ENCODE assay signal across 8 cellular contexts in genomic region chr19:47274071-47274890, GRCh38. TPM values are rescaled to one million over a fixed set of nuclear protein-coding genes. Genes with fewer than 3 reads are reported as not detected.
DNase-seq lines count a peak whose midpoint lies in the region; ATAC-seq and TF ChIP-seq lines count a peak whose summit lies in the region.

Gene INAFM1, plus strand, starts transcription at chr19:47274885. Its CDS starts 35 bp downstream, at chr19:47274920.

- H3K36me3 ChIP-seq in PC-3 (ENCODE audit: low read depth, low read length) (no peaks in the 10 kb centered on the region), muscle layer of colon (ENCODE audit: insufficient read depth, low read length) (peaks cover 18% of the 10 kb centered on the region)

- H3K79me2 ChIP-seq in PC-3 (ENCODE audit: low read length): no peaks in the 10 kb centered on the region

- TF ChIP-seq POLR2A in erythroblast (IDR thresholded peaks at IDR 0.05; ENCODE audit: low read length): peak; percentile 33

- CTCF ChIA-PET in Calu3 (lab: Charles Lee): interaction anchor here (0.6 to 1.6 kb wide), 13 partner anchors 11 to 1628 kb away, joined by 3 to 10 read pairs (median 4); partner anchors contain the start of genes CCDC9 and DHX34
- CTCF ChIA-PET in PC-3 (lab: Charles Lee): interaction anchor here (1.1 kb wide), 1 partner anchor 154 kb away, joined by 6 read pairs; no protein-coding TSS in a partner anchor

- POLR2A ChIA-PET in PC-3 (lab: Charles Lee; ENCODE audit: unreplicated experiment): interaction anchor here (0.6 to 2.2 kb wide), 6 partner anchors 18 to 352 kb away, joined by 4 to 37 read pairs (median 11); partner anchors contain the start of genes CCDC9 and DHX34

- no peaks in the 10 kb centered on the region for H3K9me3 ChIP-seq in PC-3 (ENCODE audit: low read length)
- no peaks in the 10 kb centered on the region for H3K9me3 ChIP-seq in muscle layer of colon (ENCODE audit: low read length)

- no peaks in the 10 kb centered on the region for H3K9me3 Mint-ChIP-seq in Calu3 (ENCODE audit: low read depth, unreplicated experiment)

- H3F3A ChIP-seq in PC-3 (ENCODE audit: low read length, unreplicated experiment): no peaks in the 10 kb centered on the region

- H3K27me3 ChIP-seq in PC-3 (ENCODE audit: low read length): no peaks in the 10 kb centered on the region
- H3K27me3 ChIP-seq in muscle layer of colon (ENCODE audit: control insufficient read depth in 1 of 2, insufficient read depth in 2 of 2, low read length in 2 of 2): no peaks in the 10 kb centered on the region

- peak within 1 kb of the TSS; percentile 95 for H3K27ac Mint-ChIP-seq in Calu3 (ENCODE audit: unreplicated experiment)

- H3K27me3 Mint-ChIP-seq in Calu3 (ENCODE audit: unreplicated experiment): no peaks in the 10 kb centered on the region

- peak within 1 kb of the TSS; percentile 96 for H3K4me2 ChIP-seq in PC-3 (ENCODE audit: low read length)

- H3K36me3 Mint-ChIP-seq in Calu3 (ENCODE audit: insufficient read depth, unreplicated experiment): peaks cover 59% of the 10 kb centered on the region

- peak; percentile 100 for DNase-seq in Calu3
- DNase-seq in KBM-7: peak; percentile 86
- DNase-seq in PC-3: peak; percentile 87
- peak; percentile 100 for DNase-seq in activated T-cell treated with anti-CD3 and anti-CD28 coated beads for 48 hours (ENCODE audit: low read depth)
- DNase-seq in erythroblast (lab: John Stamatoyannopoulos, UW): peak; percentile 94 to 99
- DNase-seq in stimulated activated CD8-positive, alpha-beta memory T cell treated with anti-CD3 and anti-CD28 coated beads, Interleukin-4, amount 100 ng/mL, for 48 hours: peak; percentile 100

- H3K4me3 Mint-ChIP-seq in Calu3 (ENCODE audit: low read depth, unreplicated experiment): peak within 1 kb of the TSS; percentile 94

- no TSS peak for BruUV-seq in Calu3 (replicated peaks; lab: Mats Ljungman, UMichigan)
- BruUV-seq in PC-3 (replicated peaks; lab: Mats Ljungman, UMichigan): no TSS peak

- TF ChIP-seq CTCF in Calu3 (IDR thresholded peaks at IDR 0.05; ENCODE audit: unreplicated experiment): no peak
- no peak for TF ChIP-seq CTCF in PC-3 (conservative IDR thresholded peaks at IDR 0.05; ENCODE audit: low read depth, low read length)

- in situ Hi-C loops in KBM-7 (cut with MboI; ENCODE audit: low pct_unique_long_range_greater_than_20kb, low sequenced_read_pairs): no loop called here

- intact Hi-C loops in Calu3 (cut with micrococcal nuclease; ENCODE audit: unreplicated experiment) (no loop called here), PC-3 (cut with micrococcal nuclease) (loop anchor here (1.0 kb wide), 1 partner anchor 17 kb away; no protein-coding TSS in a partner anchor)

- peak within 1 kb of the TSS; percentile 88 for H3K27ac ChIP-seq in PC-3 (ENCODE audit: low read length)
- peak within 1 kb of the TSS; percentile 100 for H3K27ac ChIP-seq in muscle layer of colon (ENCODE audit: low read depth, low read length)

- H3K9ac ChIP-seq in PC-3 (ENCODE audit: low read length): peak within 1 kb of the TSS; percentile 91
- H3K9ac ChIP-seq in muscle layer of colon (ENCODE audit: low read length): peak within 1 kb of the TSS; percentile 96

- no peaks in the 10 kb centered on the region for H4K20me1 ChIP-seq in PC-3 (ENCODE audit: low read length)

- H3K4me3 ChIP-seq in PC-3 (ENCODE audit: low read length): peak within 1 kb of the TSS; percentile 74
- peak within 1 kb of the TSS; percentile 90 to 98 for H3K4me3 ChIP-seq in muscle layer of colon (ENCODE audit: low read depth in 1 of 2, low read length in 2 of 2)

- peaks cover 20% of the 10 kb centered on the region for H3K4me1 Mint-ChIP-seq in Calu3 (ENCODE audit: low read depth, unreplicated experiment)

- no peaks in the 10 kb centered on the region for H3K9me2 ChIP-seq in PC-3 (replicated peaks; ENCODE audit: low read length)

- peak; percentile 49 for ATAC-seq in GM21526 (IDR thresholded peaks at IDR 0.05; ENCODE audit: low FRiP score, unreplicated experiment)
- peak; percentile 79 for ATAC-seq in PC-3

- H3K4me1 ChIP-seq in PC-3 (ENCODE audit: insufficient read depth, low read length): peaks cover 9% of the 10 kb centered on the region; the same call in 1 of the 2 replicates
- peaks cover 28% of the 10 kb centered on the region for H3K4me1 ChIP-seq in muscle layer of colon (ENCODE audit: insufficient read depth, low read length)

- peak within 1 kb of the TSS; percentile 57 for H2AFZ ChIP-seq in PC-3 (ENCODE audit: low read length)

RNA-seq across cellular contexts. Expression of gene INAFM1, which starts in this region (rescaled TPM):
- total RNA-seq in Calu3 (2022) (12.9 and 13.9 TPM in 2 replicates), PC-3 (2014; rRNA removed) (2.5 and 5.1 TPM in 2 replicates)

Comparison
In these comparisons a context has a peak if more than half of its experiments do, and no peak if none do; other contexts are left out.
1. Peak in every context shown above with its lines: DNase-seq, ATAC-seq, H3K4me3 ChIP-seq and H3K27ac ChIP-seq.